Comparison of ENCODE assay signal across 20 cellular contexts in the genomic region with DNA sequence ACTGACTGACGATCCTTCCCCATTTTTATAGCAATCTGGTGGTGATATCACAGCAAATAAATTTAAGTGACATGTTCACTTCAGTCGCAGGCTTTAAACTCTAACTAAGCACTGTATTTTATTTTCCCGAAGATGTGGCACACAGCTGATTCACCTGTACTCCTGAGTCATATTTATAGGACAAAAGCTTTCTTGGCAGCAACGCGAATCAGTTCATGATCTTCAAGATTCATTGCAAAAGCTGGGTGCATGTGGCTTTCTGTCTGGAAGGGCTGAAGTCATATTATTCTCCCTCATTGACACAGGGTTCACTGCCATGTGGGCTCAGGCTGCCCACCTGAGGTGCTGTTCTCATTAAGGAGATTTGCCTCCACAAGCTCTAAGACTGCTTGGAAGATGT.
A peak's percentile ranks its signal among the peaks of the same experiment; 100 is the strongest.
DNase-seq lines count a peak whose midpoint lies in the region; ATAC-seq and TF ChIP-seq lines count a peak whose summit lies in the region.
"Had no signal": no experiment of that assay in that cellular context is flagged by ENCODE, and none has a peak within 500 bp of the region (broad histone marks: within the 10 kb centered on the region; RNA-seq: fewer than 3 reads in every experiment).

No MANE protein-coding gene starts in this region.

- H3K4me2 ChIP-seq in mammary epithelial cell (ENCODE audit: insufficient read depth, low read depth, low read length) (no peak overlapping the region), PC-3 (ENCODE audit: low read length) (no peak overlapping the region), parathyroid adenoma (ENCODE audit: low read length) (no peak overlapping the region)
- H3K4me2 ChIP-seq: A549 had no signal

- H3K27me3 ChIP-seq in mammary epithelial cell (ENCODE audit: insufficient read depth, low read length) = peaks cover 3% of the 10 kb centered on the region
- H3K27me3 ChIP-seq in PC-3 (ENCODE audit: low read length) = no peaks in the 10 kb centered on the region
- H3K27me3 ChIP-seq in parathyroid adenoma (ENCODE audit: control insufficient read depth, insufficient read depth, low read length) = no peaks in the 10 kb centered on the region
- H3K27me3 ChIP-seq: BLaER1 treated with 17β-estradiol and CSF1 and Interleukin-3, amounts not matched to agents 10 nM and 100 nM had no signal

- no peak overlapping the region for H3K4me3 Mint-ChIP-seq in MCF 10A (ENCODE audit: unreplicated experiment)
- H3K4me3 Mint-ChIP-seq: B cell; CD4-positive, alpha-beta T cell; CD8-positive, alpha-beta T cell had no signal

- H3K9me3 ChIP-seq in mammary epithelial cell (replicated peaks; ENCODE audit: insufficient read depth, low read length) (no peaks in the 10 kb centered on the region), PC-3 (ENCODE audit: low read length) (no peaks in the 10 kb centered on the region), parathyroid adenoma (ENCODE audit: control insufficient read depth, low read length) (no peaks in the 10 kb centered on the region)
- H3K9me3 ChIP-seq: A549; BLaER1 treated with 17β-estradiol and CSF1 and Interleukin-3, amounts not matched to agents 10 nM and 100 nM; Caco-2 had no signal

- H3K9ac ChIP-seq in mammary epithelial cell (ENCODE audit: insufficient read depth, low read length) (no peak overlapping the region), PC-3 (ENCODE audit: low read length) (no peak overlapping the region), parathyroid adenoma (no peak overlapping the region)
- H3K9ac ChIP-seq: BLaER1 treated with 17β-estradiol and CSF1 and Interleukin-3, amounts not matched to agents 10 nM and 100 nM had no signal

- no peak for TF ChIP-seq CTCF in mammary epithelial cell (conservative IDR thresholded peaks at IDR 0.05 in 1 of 2, IDR thresholded peaks at IDR 0.05 in 1 of 2; ENCODE audit: extremely low read depth in 1 of 2, insufficient read depth in 1 of 2, low read depth in 1 of 2, low read length in 2 of 2)
- no peak for TF ChIP-seq CTCF in MCF 10A (IDR thresholded peaks at IDR 0.05; ENCODE audit: unreplicated experiment)
- no peak for TF ChIP-seq CTCF in PC-3 (conservative IDR thresholded peaks at IDR 0.05; ENCODE audit: low read depth, low read length)
- TF ChIP-seq CTCF in VCaP (conservative IDR thresholded peaks at IDR 0.05) = no peak
- TF ChIP-seq CTCF in parathyroid adenoma (IDR thresholded peaks at IDR 0.05) = no peak

- H3K9me3 Mint-ChIP-seq in MCF 10A (ENCODE audit: unreplicated experiment) = no peaks in the 10 kb centered on the region

- H3K4me3 ChIP-seq in mammary epithelial cell (replicated peaks in 1 of 3; ENCODE audit: insufficient read depth in 1 of 3, low read depth in 2 of 3, low read length in 3 of 3) (no peak overlapping the region), PC-3 (ENCODE audit: low read length) (no peak overlapping the region), parathyroid adenoma (ENCODE audit: low read depth, low read length) (no peak overlapping the region)
- H3K4me3 ChIP-seq: A549; BLaER1 treated with 17β-estradiol and CSF1 and Interleukin-3, amounts not matched to agents 10 nM and 100 nM had no signal

- DNase-seq in mammary epithelial cell = peak; percentile 3
- no peak for DNase-seq in MCF 10A (ENCODE audit: unreplicated experiment)
- DNase-seq in PC-3 = peak; percentile 13
- DNase-seq in KG1 (lab: John Stamatoyannopoulos, UW) = no peak
- no peak for DNase-seq in posterior vena cava (ENCODE audit: low spot score)
- DNase-seq: AML-193; Caco-2; Calu3; CD4-positive, alpha-beta T cell; CD8-positive, alpha-beta T cell; DMS79 treated with DMSO at 0.1 percent for 48 hours; GF-D8 had no signal

- intact Hi-C loops in mammary epithelial cell (cut with micrococcal nuclease) (no loop called here), MCF 10A (cut with micrococcal nuclease) (no loop called here), PC-3 (cut with micrococcal nuclease) (no loop called here), posterior vena cava (cut with DNase I) (no loop called here)

- H3K79me2 ChIP-seq in mammary epithelial cell (ENCODE audit: insufficient read depth, low read length) (no peaks in the 10 kb centered on the region), PC-3 (ENCODE audit: low read length) (no peaks in the 10 kb centered on the region), parathyroid adenoma (no peaks in the 10 kb centered on the region)

- CTCF ChIA-PET in mammary epithelial cell (lab: Charles Lee; ENCODE audit: low non-redundant PET) (no interaction called here), MCF 10A (lab: Yijun Ruan, JAX) (interaction anchor here (1.7 kb wide), 1 partner anchor 23 kb away, joined by 5 read pairs; no protein-coding TSS in a partner anchor), PC-3 (lab: Charles Lee) (no interaction called here)

- ATAC-seq in PC-3 (no peak), GM21447 (IDR thresholded peaks at IDR 0.05; ENCODE audit: unreplicated experiment) (no peak)
- ATAC-seq: A549; CD8-positive, alpha-beta T cell had no signal

- H3K36me3 Mint-ChIP-seq in MCF 10A (ENCODE audit: insufficient read depth, unreplicated experiment) = no peaks in the 10 kb centered on the region
- H3K36me3 Mint-ChIP-seq: CD8-positive, alpha-beta T cell had no signal

- H4K20me1 ChIP-seq in mammary epithelial cell (ENCODE audit: insufficient read depth, low read length) = no peaks in the 10 kb centered on the region
- H4K20me1 ChIP-seq in PC-3 (ENCODE audit: low read length) = no peaks in the 10 kb centered on the region
- H4K20me1 ChIP-seq: BLaER1 treated with 17β-estradiol and CSF1 and Interleukin-3, amounts not matched to agents 10 nM and 100 nM had no signal

- no peaks in the 10 kb centered on the region for H3K4me1 ChIP-seq in mammary epithelial cell (ENCODE audit: insufficient read depth, low read length)
- no peaks in the 10 kb centered on the region for H3K4me1 ChIP-seq in PC-3 (ENCODE audit: insufficient read depth, low read length)
- H3K4me1 ChIP-seq in parathyroid adenoma = peaks cover 38% of the 10 kb centered on the region
- H3K4me1 ChIP-seq: A549, Caco-2 had no signal

- no peaks in the 10 kb centered on the region for H3F3A ChIP-seq in PC-3 (ENCODE audit: low read length, unreplicated experiment)

- no peak overlapping the region for H3K27ac ChIP-seq in mammary epithelial cell (ENCODE audit: insufficient read depth, low read depth, low read length)
- no peak overlapping the region for H3K27ac ChIP-seq in PC-3 (ENCODE audit: low read length)
- peak overlapping the region; percentile 64 for H3K27ac ChIP-seq in VCaP
- H3K27ac ChIP-seq in parathyroid adenoma = peak overlapping the region; percentile 84
- H3K27ac ChIP-seq: 22Rv1; A549; BLaER1 treated with 17β-estradiol and CSF1 and Interleukin-3, amounts not matched to agents 10 nM and 100 nM; C4-2B had no signal

- in situ Hi-C loops in mammary epithelial cell (cut with MboI; ENCODE audit: low sequenced_read_pairs in 2 of 2) = no loop called here

- H3K27me3 Mint-ChIP-seq in MCF 10A (ENCODE audit: insufficient read depth, unreplicated experiment) = peaks cover 59% of the 10 kb centered on the region

- H3K27ac Mint-ChIP-seq in MCF 10A (ENCODE audit: low read depth, unreplicated experiment) = no peak overlapping the region
- H3K27ac Mint-ChIP-seq: B cell; CD4-positive, alpha-beta T cell; CD8-positive, alpha-beta T cell had no signal

- H2AFZ ChIP-seq in mammary epithelial cell (ENCODE audit: low read depth, low read length) (no peak overlapping the region), PC-3 (ENCODE audit: low read length) (no peak overlapping the region), parathyroid adenoma (peak overlapping the region; percentile 61)

- no peaks in the 10 kb centered on the region for H3K9me2 ChIP-seq in PC-3 (replicated peaks; ENCODE audit: low read length)

- BruUV-seq in mammary epithelial cell (replicated peaks; lab: Mats Ljungman, UMichigan) = no TSS peak
- BruUV-seq in MCF 10A (replicated peaks; lab: Mats Ljungman, UMichigan) = no TSS peak
- BruUV-seq in PC-3 (replicated peaks; lab: Mats Ljungman, UMichigan) = no TSS peak

- H3K36me3 ChIP-seq in mammary epithelial cell (ENCODE audit: insufficient read depth, low read length) (no peaks in the 10 kb centered on the region), PC-3 (ENCODE audit: low read depth, low read length) (no peaks in the 10 kb centered on the region), parathyroid adenoma (ENCODE audit: control insufficient read depth, insufficient read depth, low read length) (no peaks in the 10 kb centered on the region)
- H3K36me3 ChIP-seq: BLaER1 treated with 17β-estradiol and CSF1 and Interleukin-3, amounts not matched to agents 10 nM and 100 nM had no signal

- dilution Hi-C loops in mammary epithelial cell (cut with HindIII; ENCODE audit: low sequenced_read_pairs) = no loop called here

- POLR2A ChIA-PET in MCF 10A (lab: Yijun Ruan, JAX) (no interaction called here), PC-3 (lab: Charles Lee; ENCODE audit: unreplicated experiment) (no interaction called here)

- 0% methylated on average over 5 of the region's 5 CpGs for WGBS in mammary epithelial cell (ENCODE audit: low coverage, missing lambda C conversion rate)

- no peaks in the 10 kb centered on the region for H3K4me1 Mint-ChIP-seq in MCF 10A (ENCODE audit: insufficient read depth, unreplicated experiment)
- H3K4me1 Mint-ChIP-seq: B cell had no signal

Comparison
In these comparisons a context has a peak if more than half of its experiments do, and no peak if none do; other contexts are left out.
1. DNase-seq: peak in mammary epithelial cell (single experiment) and PC-3 (single experiment); none in MCF 10A (single experiment), KG1 (single experiment) and posterior vena cava (single experiment).
2. H3K27ac ChIP-seq: peak in VCaP (single experiment) and parathyroid adenoma (single experiment); none in mammary epithelial cell (single experiment) and PC-3 (single experiment).